ENCODE assay signal across 8 cellular contexts in genomic region chr3:182981038-182981380, GRCh38. TPM values are rescaled to one million over a fixed set of nuclear protein-coding genes. Genes with fewer than 3 reads are reported as not detected.
DNase-seq lines count a peak whose midpoint lies in the region; ATAC-seq and TF ChIP-seq lines count a peak whose summit lies in the region.

No MANE protein-coding gene starts in this region.

- H3K9me3 ChIP-seq in RWPE2 (ENCODE audit: severe bottlenecking), result no peaks in the 10 kb centered on the region

- peak overlapping the region; percentile 97 for H3K4me3 ChIP-seq in GM12864 (ENCODE audit: low read depth, low read length)
- peak overlapping the region; percentile 100 for H3K4me3 ChIP-seq in RWPE2 (ENCODE audit: severe bottlenecking)
- H3K4me3 ChIP-seq in fibroblast of villous mesenchyme (ENCODE audit: low read depth, low read length), result peak overlapping the region; percentile 69

- H3K36me3 ChIP-seq in RWPE2 (ENCODE audit: low read depth), result no peaks in the 10 kb centered on the region

- no peak for DNase-seq in GM12864 (ENCODE audit: low read depth)
- no peak for DNase-seq in RWPE2 (ENCODE audit: low spot score)
- no peak for DNase-seq in fibroblast of villous mesenchyme (ENCODE audit: low read depth)
- peak; percentile 67 for DNase-seq in sciatic nerve (ENCODE audit: low spot score)
- no peak for DNase-seq in DMS79 (lab: John Stamatoyannopoulos, UW)
- DNase-seq in cerebellar nuclear complex (lab: John Stamatoyannopoulos, UW), result no peak
- DNase-seq in NCI-H774 (lab: John Stamatoyannopoulos, UW), result no peak

- TF ChIP-seq CTCF in GM12864 (IDR thresholded peaks at IDR 0.05; ENCODE audit: low read depth, low read length, missing control alignments) (no peak), RWPE2 (IDR thresholded peaks at IDR 0.05; ENCODE audit: poor library complexity, severe bottlenecking) (no peak), fibroblast of villous mesenchyme (IDR thresholded peaks at IDR 0.05; ENCODE audit: insufficient read depth, low read depth, low read length) (no peak)

- intact Hi-C loops in sciatic nerve (cut with DNase I), result no loop called here

- no peak overlapping the region for H3K27ac ChIP-seq in RWPE2 (ENCODE audit: poor library complexity, severe bottlenecking)

- ATAC-seq in RWPE2 (ENCODE audit: low read depth) (no peak), sciatic nerve (peak; percentile 31), HG03139 (IDR thresholded peaks at IDR 0.05; ENCODE audit: unreplicated experiment) (no peak)

- peaks cover 10% of the 10 kb centered on the region for H3K4me1 ChIP-seq in RWPE2 (ENCODE audit: insufficient read depth, poor library complexity, severe bottlenecking)

- H3K27me3 ChIP-seq in RWPE2 (ENCODE audit: insufficient read depth, poor library complexity, severe bottlenecking), result no peaks in the 10 kb centered on the region

RNA-seq across cellular contexts. Expression of gene DCUN1D1, which starts 0.7 kb away (rescaled TPM):
- 23.2 and 40.2 TPM in 2 replicates for total RNA-seq in fibroblast of villous mesenchyme
- 61.9 TPM for total RNA-seq in sciatic nerve
